ENCODE assay signal across 17 cellular contexts in genomic region chr6:129619579-129620233, GRCh38.
"Had no signal": no experiment of that assay in that cellular context is flagged by ENCODE, and none has a peak within 500 bp of the region (broad histone marks: within the 10 kb centered on the region; RNA-seq: fewer than 3 reads in every experiment).

No MANE protein-coding gene starts in this region.

- H2AFZ ChIP-seq: hepatocyte had no signal

- DNase-seq: activated CD4-positive, alpha-beta T cell treated with anti-CD3 and anti-CD28 coated beads, Interleukin-2, amount 10 ng/mL, durations not matched to agents 7 days and 5 days; amniotic stem cell; mesenchymal stem cell; natural killer cell; tibial artery; uterus had no signal

- H3K9me3 Mint-ChIP-seq: activated naive CD4-positive, alpha-beta T cell treated with anti-CD3 and anti-CD28 coated beads, Interleukin-2, amount 50 U/mL, for 24 hours; activated T-helper 2 cell treated with anti-CD3 and anti-CD28 coated beads, Interferon-gamma antibody, Interleukin-2, Interleukin-4, amounts not matched to agents 10 μg/mL and 5 μg/mL and 100 μg/mL, durations not matched to agents 14 hours and 24 hours and 36 hours; natural killer cell; stimulated activated effector memory CD8-positive, alpha-beta T cell treated with anti-CD3 and anti-CD28 coated beads, Interleukin-12 subunit alpha, Interleukin-12 subunit beta, amount 100 ng/mL, for 72 hours had no signal

- H3K4me2 ChIP-seq: hepatocyte had no signal

- H3K4me3 ChIP-seq: esophagus muscularis mucosa, hepatocyte, tibial artery, uterus had no signal

- H3K4me1 Mint-ChIP-seq: activated CD4-positive, alpha-beta T cell treated with anti-CD3 and anti-CD28 coated beads, Interleukin-2, amount 10 ng/mL, durations not matched to agents 7 days and 5 days; activated naive CD4-positive, alpha-beta T cell treated with anti-CD3 and anti-CD28 coated beads, Interleukin-2, amount 50 U/mL, for 24 hours had no signal

- H3K9me3 ChIP-seq: esophagus muscularis mucosa, neutrophil, tibial artery, uterus had no signal

- H3K4me1 ChIP-seq: esophagus muscularis mucosa, tibial artery, uterus had no signal

- FAIRE-seq: colon, keratinocyte, TTC549 had no signal

- H3K27me3 ChIP-seq: esophagus muscularis mucosa, hepatocyte, neutrophil, tibial artery, uterus had no signal

- H3K27ac Mint-ChIP-seq: activated T-helper 2 cell treated with anti-CD3 and anti-CD28 coated beads, Interferon-gamma antibody, Interleukin-2, Interleukin-4, amounts not matched to agents 10 μg/mL and 5 μg/mL and 100 μg/mL, durations not matched to agents 14 hours and 24 hours and 36 hours; natural killer cell; WTC11 had no signal

- H3K27me3 Mint-ChIP-seq: activated CD4-positive, alpha-beta T cell treated with anti-CD3 and anti-CD28 coated beads, Interleukin-2, amount 10 ng/mL, durations not matched to agents 7 days and 5 days; activated naive CD4-positive, alpha-beta T cell treated with anti-CD3 and anti-CD28 coated beads, Interleukin-2, amount 50 U/mL, for 24 hours had no signal

- ATAC-seq: left lobe of liver; natural killer cell; stimulated activated effector memory CD8-positive, alpha-beta T cell treated with anti-CD3 and anti-CD28 coated beads, Interleukin-12 subunit alpha, Interleukin-12 subunit beta, amount 100 ng/mL, for 72 hours had no signal

- H3K4me3 Mint-ChIP-seq: activated naive CD4-positive, alpha-beta T cell treated with anti-CD3 and anti-CD28 coated beads, Interleukin-2, amount 50 U/mL, for 24 hours; natural killer cell; stimulated activated effector memory CD8-positive, alpha-beta T cell treated with anti-CD3 and anti-CD28 coated beads, Interleukin-12 subunit alpha, Interleukin-12 subunit beta, amount 100 ng/mL, for 72 hours; WTC11 had no signal

- H3K36me3 ChIP-seq: esophagus muscularis mucosa, tibial artery, uterus had no signal

- H3K79me2 ChIP-seq: hepatocyte had no signal

- H3K36me3 Mint-ChIP-seq: activated naive CD4-positive, alpha-beta T cell treated with anti-CD3 and anti-CD28 coated beads, Interleukin-2, amount 50 U/mL, for 24 hours; natural killer cell had no signal

- H3K27ac ChIP-seq: esophagus muscularis mucosa, hepatocyte, neutrophil, tibial artery, uterus had no signal
